ENCODE assay signal across 18 cellular contexts in genomic region chr1:210301254-210301955, GRCh38. TPM values are rescaled to one million over a fixed set of nuclear protein-coding genes. Genes with fewer than 3 reads are reported as not detected.
A peak's percentile ranks its signal among the peaks of the same experiment; 100 is the strongest.
DNase-seq lines count a peak whose midpoint lies in the region; ATAC-seq, FAIRE-seq and TF ChIP-seq lines count a peak whose summit lies in the region.
"Had no signal": no experiment of that assay in that cellular context is flagged by ENCODE, and none has a peak within 500 bp of the region (broad histone marks: within the 10 kb centered on the region; RNA-seq: fewer than 3 reads in every experiment).

No MANE protein-coding gene starts in this region.

- peaks cover 15% of the 10 kb centered on the region for H3K27me3 ChIP-seq in astrocyte (ENCODE audit: insufficient read depth, low read length)
- no peaks in the 10 kb centered on the region for H3K27me3 ChIP-seq in right cardiac atrium (ENCODE audit: control insufficient read depth, insufficient read depth)
- H3K27me3 ChIP-seq in skeletal muscle tissue (ENCODE audit: control insufficient read depth in 3 of 3, insufficient read depth in 3 of 3, low read length in 3 of 3), result no peaks in the 10 kb centered on the region
- no peaks in the 10 kb centered on the region for H3K27me3 ChIP-seq in mammary epithelial cell (ENCODE audit: insufficient read depth, low read length)
- no peaks in the 10 kb centered on the region for H3K27me3 ChIP-seq in CD8-positive, alpha-beta memory T cell (ENCODE audit: insufficient read depth, low read length, poor library complexity, severe bottlenecking)
- H3K27me3 ChIP-seq: gastrocnemius medialis had no signal

- no peaks in the 10 kb centered on the region for H3K4me1 ChIP-seq in astrocyte (ENCODE audit: insufficient read depth, low read length)
- H3K4me1 ChIP-seq in right cardiac atrium (ENCODE audit: control insufficient read depth, insufficient read depth, low read length), result peaks cover 3% of the 10 kb centered on the region
- peaks cover 20 to 36% (median 29%) of the 10 kb centered on the region in 3 donors for H3K4me1 ChIP-seq in skeletal muscle tissue (ENCODE audit: control insufficient read depth in 3 of 3, insufficient read depth in 3 of 3, low read length in 3 of 3)
- H3K4me1 ChIP-seq in mammary epithelial cell (ENCODE audit: insufficient read depth, low read length), result peaks cover 11% of the 10 kb centered on the region
- no peaks in the 10 kb centered on the region for H3K4me1 ChIP-seq in CD8-positive, alpha-beta memory T cell (ENCODE audit: insufficient read depth, low read length)

- no peaks in the 10 kb centered on the region for H3K9me3 ChIP-seq in astrocyte (ENCODE audit: insufficient read depth, low read depth, low read length)
- H3K9me3 ChIP-seq in right cardiac atrium (ENCODE audit: control insufficient read depth, low read length), result no peaks in the 10 kb centered on the region
- H3K9me3 ChIP-seq in skeletal muscle tissue (ENCODE audit: control insufficient read depth in 3 of 3, low read length in 3 of 3), result no peaks in the 10 kb centered on the region
- H3K9me3 ChIP-seq in mammary epithelial cell (replicated peaks; ENCODE audit: insufficient read depth, low read length), result no peaks in the 10 kb centered on the region
- no peaks in the 10 kb centered on the region for H3K9me3 ChIP-seq in CD8-positive, alpha-beta memory T cell (ENCODE audit: low read length)
- H3K9me3 ChIP-seq: gastrocnemius medialis had no signal

- no peaks in the 10 kb centered on the region for H4K20me1 ChIP-seq in astrocyte (ENCODE audit: insufficient read depth, low read length)
- H4K20me1 ChIP-seq in mammary epithelial cell (ENCODE audit: insufficient read depth, low read length), result no peaks in the 10 kb centered on the region

- H3K79me2 ChIP-seq in astrocyte (ENCODE audit: insufficient read depth, low read length) (no peaks in the 10 kb centered on the region), mammary epithelial cell (ENCODE audit: insufficient read depth, low read length) (no peaks in the 10 kb centered on the region)

- H3K9ac ChIP-seq in astrocyte (ENCODE audit: low read length) (no peak overlapping the region), skeletal muscle tissue (ENCODE audit: low read depth in 1 of 3, low read length in 3 of 3) (peak overlapping the region in 1 of 3 donors; percentile 25), mammary epithelial cell (ENCODE audit: insufficient read depth, low read length) (no peak overlapping the region)

- DNase-seq in HFFc6 (peak; percentile 17), astrocyte (ENCODE audit: low read depth) (peak; percentile 45), right cardiac atrium (peak in 1 of 3 donors; percentile 50), NCI-H748 treated with DMSO at 0.1 percent for 48 hours (lab: John Stamatoyannopoulos, UW) (no peak), mammary epithelial cell (no peak)
- DNase-seq in CD8-positive, alpha-beta memory T cell, result no peak
- DNase-seq: activated CD4-positive, alpha-beta T cell treated with anti-CD3 and anti-CD28 coated beads for 4 hours; activated CD8-positive, alpha-beta memory T cell treated with anti-CD3 and anti-CD28 coated beads, Interleukin-2, amount 50 U/mL, for 48 hours; activated gamma-delta T cell; gastrocnemius medialis; GDM1; NCI-H345; stimulated activated CD4-positive, alpha-beta T cell treated with anti-CD3 and anti-CD28 coated beads, Interleukin-4, amount 100 ng/mL, for 1 hour had no signal

- H3K27me3 Mint-ChIP-seq in HFFc6 (ENCODE audit: insufficient read depth), result peaks cover 1% of the 10 kb centered on the region; the same call in 1 of the 2 replicates
- peaks cover 6% of the 10 kb centered on the region for H3K27me3 Mint-ChIP-seq in astrocyte (ENCODE audit: low read depth, unreplicated experiment)
- peaks cover 8 to 31% of the 10 kb centered on the region in 2 donors for H3K27me3 Mint-ChIP-seq in CD8-positive, alpha-beta memory T cell

- no peak for FAIRE-seq in astrocyte (lab: Jason Lieb, UNC)
- FAIRE-seq: GM12891, TTC549 had no signal

- POLR2A ChIA-PET in CD8-positive, alpha-beta memory T cell (lab: Charles Lee), result no interaction called here

- WGBS in right cardiac atrium, result 42% methylated on average over 11 of the region's 11 CpGs
- 94% methylated on average over 11 of the region's 11 CpGs for WGBS in mammary epithelial cell (ENCODE audit: low coverage, missing lambda C conversion rate)

- no peaks in the 10 kb centered on the region for H3K9me3 Mint-ChIP-seq in HFFc6
- H3K9me3 Mint-ChIP-seq in astrocyte (ENCODE audit: unreplicated experiment), result no peaks in the 10 kb centered on the region
- no peaks in the 10 kb centered on the region for H3K9me3 Mint-ChIP-seq in CD8-positive, alpha-beta memory T cell

- BruUV-seq in mammary epithelial cell (replicated peaks; lab: Mats Ljungman, UMichigan), result no TSS peak

- intact Hi-C loops in right cardiac atrium (cut with DNase I), result loop anchor here in 1 of 4 donors (10.0 kb wide), 1 partner anchor 47 kb away; no protein-coding TSS in a partner anchor
- intact Hi-C loops in mammary epithelial cell (cut with micrococcal nuclease), result no loop called here

- H2AFZ ChIP-seq in astrocyte (ENCODE audit: low read depth, low read length) (no peak overlapping the region), mammary epithelial cell (ENCODE audit: low read depth, low read length) (no peak overlapping the region)

- peak; percentile 20 to 43 for ATAC-seq in right cardiac atrium

- H3K4me1 Mint-ChIP-seq in HFFc6 (ENCODE audit: low read depth), result peaks cover 37% of the 10 kb centered on the region
- H3K4me1 Mint-ChIP-seq in astrocyte (ENCODE audit: low read depth, unreplicated experiment), result no peaks in the 10 kb centered on the region
- H3K4me1 Mint-ChIP-seq in CD8-positive, alpha-beta memory T cell, result no peaks in the 10 kb centered on the region

- in situ Hi-C loops in mammary epithelial cell (cut with MboI; ENCODE audit: low sequenced_read_pairs in 2 of 2), result loop anchor here in 1 of 2 donors (25.0 kb wide), 2 partner anchors 164 to 439 kb away; no protein-coding TSS in a partner anchor

- H3K36me3 ChIP-seq in astrocyte (ENCODE audit: insufficient read depth, low read length) (no peaks in the 10 kb centered on the region), skeletal muscle tissue (ENCODE audit: control insufficient read depth in 3 of 3, insufficient read depth in 3 of 3, low read length in 3 of 3) (no peaks in the 10 kb centered on the region), mammary epithelial cell (ENCODE audit: insufficient read depth, low read length) (no peaks in the 10 kb centered on the region)
- H3K36me3 ChIP-seq in CD8-positive, alpha-beta memory T cell (ENCODE audit: insufficient read depth, low read length), result no peaks in the 10 kb centered on the region
- H3K36me3 ChIP-seq: gastrocnemius medialis had no signal

- H3K27ac Mint-ChIP-seq in HFFc6 (no peak overlapping the region), astrocyte (ENCODE audit: unreplicated experiment) (no peak overlapping the region)
- H3K27ac Mint-ChIP-seq in CD8-positive, alpha-beta memory T cell, result no peak overlapping the region

- TF ChIP-seq CTCF in HFFc6 (IDR thresholded peaks at IDR 0.05), result no peak
- TF ChIP-seq CTCF in astrocyte (IDR thresholded peaks at IDR 0.05; ENCODE audit: insufficient read depth, low read depth, low read length), result no peak
- TF ChIP-seq CTCF in mammary epithelial cell (conservative IDR thresholded peaks at IDR 0.05 in 1 of 2, IDR thresholded peaks at IDR 0.05 in 1 of 2; ENCODE audit: extremely low read depth in 1 of 2, insufficient read depth in 1 of 2, low read depth in 1 of 2, low read length in 2 of 2), result no peak

- H3K4me3 ChIP-seq in astrocyte (ENCODE audit: insufficient read depth, low read depth, low read length) (no peak overlapping the region), right cardiac atrium (ENCODE audit: low read length) (no peak overlapping the region), skeletal muscle tissue (ENCODE audit: low read length in 3 of 3) (peak overlapping the region in 2 of 3 donors; percentile 4 to 8), mammary epithelial cell (replicated peaks in 1 of 3; ENCODE audit: insufficient read depth in 1 of 3, low read depth in 2 of 3, low read length in 3 of 3) (no peak overlapping the region)
- H3K4me3 ChIP-seq in CD8-positive, alpha-beta memory T cell (ENCODE audit: low read length), result no peak overlapping the region
- H3K4me3 ChIP-seq: gastrocnemius medialis had no signal

- H3K4me2 ChIP-seq in astrocyte (ENCODE audit: low read length) (no peak overlapping the region), mammary epithelial cell (ENCODE audit: insufficient read depth, low read depth, low read length) (no peak overlapping the region)

- dilution Hi-C loops in mammary epithelial cell (cut with HindIII; ENCODE audit: low sequenced_read_pairs), result no loop called here

- H3K27ac ChIP-seq in astrocyte (ENCODE audit: low read depth, low read length) (no peak overlapping the region), right cardiac atrium (ENCODE audit: low read length) (no peak overlapping the region), skeletal muscle tissue (ENCODE audit: low read depth, low read length) (peak overlapping the region; percentile 20), mammary epithelial cell (ENCODE audit: insufficient read depth, low read depth, low read length) (no peak overlapping the region)
- no peak overlapping the region for H3K27ac ChIP-seq in CD8-positive, alpha-beta memory T cell (ENCODE audit: low read depth, low read length)
- H3K27ac ChIP-seq: C4-2B, RWPE1 had no signal

- H3K36me3 Mint-ChIP-seq in HFFc6 (ENCODE audit: low read depth) (no peaks in the 10 kb centered on the region), astrocyte (ENCODE audit: low read depth, unreplicated experiment) (no peaks in the 10 kb centered on the region)
- H3K36me3 Mint-ChIP-seq in CD8-positive, alpha-beta memory T cell, result no peaks in the 10 kb centered on the region

- CTCF ChIA-PET in mammary epithelial cell (lab: Charles Lee; ENCODE audit: low non-redundant PET), result no interaction called here
- CTCF ChIA-PET in CD8-positive, alpha-beta memory T cell (lab: Charles Lee), result interaction anchor here (0.8 kb wide), 1 partner anchor 9 kb away, joined by 3 read pairs; no protein-coding TSS in a partner anchor

- H3K4me3 Mint-ChIP-seq in HFFc6 (no peak overlapping the region), astrocyte (ENCODE audit: unreplicated experiment) (no peak overlapping the region)
- H3K4me3 Mint-ChIP-seq in CD8-positive, alpha-beta memory T cell, result no peak overlapping the region

RNA-seq across cellular contexts. Expression of gene HHAT, which starts 27.3 kb away (rescaled TPM):
- total RNA-seq in HFFc6 (2021; fragmentation: NEBNext Ultra II Directional; extraction: Animal tissue kit (Norgen Biotek cat#: 25700)), result 1 to 10 TPM; 2.8 to 3.9 (median 3.2) TPM
- 11.4 and 12.0 TPM in 2 replicates for total RNA-seq in astrocyte
- 1 to 10 TPM; 2.2 to 2.8 (median 2.5) TPM for total RNA-seq in right cardiac atrium
- polyA plus RNA-seq in right cardiac atrium, result 1.6 TPM
- 4.7 TPM for total RNA-seq in skeletal muscle tissue
- total RNA-seq in mammary epithelial cell, result 1 to 10 TPM; 1.8 to 9.8 TPM
- polyA plus RNA-seq in mammary epithelial cell, result 1.8 TPM
- polyA minus RNA-seq in mammary epithelial cell, result not detected
- total RNA-seq in CD8-positive, alpha-beta memory T cell, result 1 to 10 TPM; 1.4 to 2.1 TPM
- polyA plus RNA-seq in CD8-positive, alpha-beta memory T cell, result 4.6 TPM

Comparison
In these comparisons a context has a peak if more than half of its experiments do, and no peak if none do; other contexts are left out.
1. DNase-seq: peak in HFFc6 (single experiment) and astrocyte (single experiment); none in NCI-H748 treated with DMSO at 0.1 percent for 48 hours (single experiment), mammary epithelial cell (single experiment) and CD8-positive, alpha-beta memory T cell (0 of 5).
2. H3K4me3 ChIP-seq: peak in skeletal muscle tissue (2 of 3); none in astrocyte (single experiment), right cardiac atrium (single experiment), mammary epithelial cell (0 of 3) and CD8-positive, alpha-beta memory T cell (single experiment).